ENCODE assay signal across 8 cellular contexts in genomic region chr9:35923927-35924763, GRCh38. TPM values are rescaled to one million over a fixed set of nuclear protein-coding genes. Genes with fewer than 3 reads are reported as not detected.
A peak's percentile ranks its signal among the peaks of the same experiment; 100 is the strongest.
DNase-seq lines count a peak whose midpoint lies in the region; ATAC-seq, FAIRE-seq and TF ChIP-seq lines count a peak whose summit lies in the region.

No MANE protein-coding gene starts in this region.

- no peak overlapping the region for H3K9ac ChIP-seq in H1 (replicated peaks in 1 of 4; ENCODE audit: extremely low read depth in 1 of 4, low read depth in 3 of 4, low read length in 3 of 4)

- no peak overlapping the region for H2BK5ac ChIP-seq in H1 (ENCODE audit: low read depth, low read length)

- no peaks in the 10 kb centered on the region for H3K36me3 ChIP-seq in H1 (ENCODE audit: control insufficient read depth in 2 of 4, insufficient read depth in 4 of 4, low read length in 3 of 4)

- no peak overlapping the region for H2BK15ac ChIP-seq in H1 (ENCODE audit: low read length)

- POLR2A ChIA-PET in H1 (lab: Charles Lee; ENCODE audit: partially characterized antibody): no interaction called here
- POLR2A ChIA-PET in T-cell (lab: Charles Lee): no interaction called here

- H3K9me3 Mint-ChIP-seq in nephron (no peaks in the 10 kb centered on the region), T-cell (no peaks in the 10 kb centered on the region)

- no peak for FAIRE-seq in H1 (lab: Jason Lieb, UNC)

- no peak overlapping the region for H3K4me3 ChIP-seq in H1 (ENCODE audit: extremely low read depth in 1 of 4, insufficient read depth in 2 of 4, low read depth in 3 of 4, low read length in 4 of 4)

- H3K56ac ChIP-seq in H1 (replicated peaks; ENCODE audit: insufficient read length, low read depth, low read length): no peak overlapping the region

- H3K23me2 ChIP-seq in H1 (ENCODE audit: low read depth, low read length): no peaks in the 10 kb centered on the region

- no peaks in the 10 kb centered on the region; a peak in 1 of 7 replicates for H3K4me1 ChIP-seq in H1 (replicated peaks in 1 of 4; ENCODE audit: control insufficient read depth in 3 of 4, insufficient read depth in 4 of 4, low read length in 3 of 4)

- H3K27ac Mint-ChIP-seq in nephron (peak overlapping the region; percentile 79 to 96 (median 95)), T-cell (no peak overlapping the region)

- no peak overlapping the region for H2BK20ac ChIP-seq in H1 (ENCODE audit: low read length)

- no peak overlapping the region for H4K8ac ChIP-seq in H1 (ENCODE audit: extremely low read depth, insufficient read depth, low read length)

- H3K79me2 ChIP-seq in H1 (ENCODE audit: control insufficient read depth in 1 of 2, insufficient read depth in 2 of 2, low read length in 2 of 2): no peaks in the 10 kb centered on the region

- CTCF ChIA-PET in H1 (lab: Charles Lee; ENCODE audit: partially characterized antibody): interaction anchor here (0.6 to 2.3 kb wide), 11 partner anchors 13 to 267 kb away, joined by 3 to 9 read pairs (median 3); partner anchors contain the start of gene HRCT1
- CTCF ChIA-PET in T-cell (lab: Charles Lee): no interaction called here

- no peak overlapping the region for H3K4me2 ChIP-seq in H1 (ENCODE audit: insufficient read depth in 1 of 2, low read depth in 2 of 2, low read length in 2 of 2)

- no peak overlapping the region for H3K4me3 Mint-ChIP-seq in nephron
- no peak overlapping the region for H3K4me3 Mint-ChIP-seq in T-cell

- WGBS in H1 (ENCODE audit: extremely low coverage in 1 of 2, insufficient coverage in 1 of 2, insufficient read length in 1 of 2, insufficient replicate concordance in 2 of 2, low coverage in 1 of 2, low lambda C conversion rate in 2 of 2, missing lambda C conversion rate in 1 of 2), 2 experiments: 84% methylated on average over 9 of the region's 9 CpGs; no CpG with 5 or more reads in 1 of the 2 experiments

- TF ChIP-seq CTCF in C4-2B (conservative IDR thresholded peaks at IDR 0.05) (no peak), H1 (IDR thresholded peaks at IDR 0.05; ENCODE audit: control extremely low read depth in 1 of 3, insufficient read depth in 1 of 3, low read depth in 1 of 3, low read length in 3 of 3) (no peak), nephron (IDR thresholded peaks at IDR 0.05; ENCODE audit: unreplicated experiment in 3 of 3) (no peak)

- H3K4me1 Mint-ChIP-seq in nephron (peaks cover 28% of the 10 kb centered on the region), T-cell (peaks cover 0 to 6% (median 4%) of the 10 kb centered on the region in 3 donors)

- no peak for TF ChIP-seq EP300 in H1 (IDR thresholded peaks at IDR 0.05; ENCODE audit: borderline replicate concordance in 1 of 2, low read depth in 2 of 2, low read length in 2 of 2)

- no peaks in the 10 kb centered on the region for H3K36me3 Mint-ChIP-seq in nephron (ENCODE audit: low read depth)
- H3K36me3 Mint-ChIP-seq in T-cell: no peaks in the 10 kb centered on the region

- H2BK12ac ChIP-seq in H1 (ENCODE audit: low read depth, low read length): no peak overlapping the region

- no peak for ATAC-seq in HG03439 (IDR thresholded peaks at IDR 0.05; ENCODE audit: unreplicated experiment)
- no peak for ATAC-seq in T-cell (replicated peaks in 1 of 4)

- H4K20me1 ChIP-seq in H1 (replicated peaks in 1 of 2; ENCODE audit: control insufficient read depth in 1 of 2, insufficient read depth in 2 of 2, low read length in 2 of 2): no peaks in the 10 kb centered on the region

- no peak overlapping the region for H2BK120ac ChIP-seq in H1 (replicated peaks; ENCODE audit: low read depth, low read length)

- H3K4ac ChIP-seq in H1 (replicated peaks; ENCODE audit: insufficient read length, low read depth, low read length): no peak overlapping the region

- H2AFZ ChIP-seq in H1 (ENCODE audit: low read length): no peak overlapping the region

- no peak overlapping the region for H2AK5ac ChIP-seq in H1 (ENCODE audit: low read depth, low read length)

- H3K27ac ChIP-seq in C4-2B: peak overlapping the region; percentile 52
- H3K27ac ChIP-seq in H1 (ENCODE audit: low read depth, low read length): no peak overlapping the region

- H3K14ac ChIP-seq in H1 (ENCODE audit: insufficient read length): no peak overlapping the region

- DNase-seq in NCI-H226: peak; percentile 80
- DNase-seq in H1 (ENCODE audit: low read depth in 1 of 2, low spot score in 2 of 2): no peak
- DNase-seq in cortex of kidney (lab: John Stamatoyannopoulos, UW): no peak
- DNase-seq in HuH-7 (ENCODE audit: low spot score): no peak
- no peak for DNase-seq in T-cell

- H3K79me1 ChIP-seq in H1 (ENCODE audit: low read depth, low read length): no peaks in the 10 kb centered on the region

- no peak overlapping the region for H4K91ac ChIP-seq in H1 (replicated peaks; ENCODE audit: insufficient read length, low read length)

- H3K23ac ChIP-seq in H1 (ENCODE audit: insufficient read length): no peak overlapping the region

- TF ChIP-seq POLR2A in H1 (IDR thresholded peaks at IDR 0.05; ENCODE audit: control extremely low read depth in 1 of 2, low read depth in 2 of 2, low read length in 2 of 2): no peak

- H3K9me3 ChIP-seq in H1 (ENCODE audit: insufficient read depth in 2 of 2, low read depth in 1 of 2, low read length in 1 of 2): no peaks in the 10 kb centered on the region

- H3K27me3 Mint-ChIP-seq in nephron (ENCODE audit: low read depth) (peaks cover 3% of the 10 kb centered on the region), T-cell (peaks cover 0 to 4% of the 10 kb centered on the region in 2 donors)

- H3K18ac ChIP-seq in H1 (ENCODE audit: extremely low read depth, low read length): no peak overlapping the region

- no peak for TF ChIP-seq RAD21 in H1 (IDR thresholded peaks at IDR 0.05 in 1 of 2, conservative IDR thresholded peaks at IDR 0.05 in 1 of 2; ENCODE audit: low read depth in 2 of 2, low read length in 2 of 2)

- H3K27me3 ChIP-seq in H1 (replicated peaks in 1 of 4; ENCODE audit: control insufficient read depth in 3 of 4, extremely low read depth in 1 of 4, insufficient read depth in 3 of 4, low read length in 3 of 4): no peaks in the 10 kb centered on the region

- no peak overlapping the region for H4K5ac ChIP-seq in H1 (ENCODE audit: insufficient read length, low read depth, low read length)

TF ChIP-seq in H1, 55 proteins besides CTCF, POLR2A, EP300 and RAD21:
- peak; percentile 56 for TF ChIP-seq BACH1 (IDR thresholded peaks at IDR 0.05; ENCODE audit: low read length)
- no peak for TF ChIP-seq EGR1 (IDR thresholded peaks at IDR 0.05; ENCODE audit: borderline replicate concordance, low read depth, low read length)

RNA-seq across cellular contexts. Expression of gene SPAAR, which starts 14.9 kb away (rescaled TPM):
- total RNA-seq in H1 (2021; fragmentation: NEBNext Ultra II Directional; extraction: Animal tissue kit (Norgen Biotek cat#: 25700)): not detected in 2 replicates
- 0.27 and 0.33 TPM in 2 replicates for polyA plus RNA-seq in H1 (2011; rRNA removed)
- polyA plus RNA-seq in H1 (2011; cell fraction: cytosol; rRNA removed): 0.18 TPM
- 0.74 TPM for polyA plus RNA-seq in H1 (2011; cell fraction: nucleus; rRNA removed)
- 0.15 to 0.34 TPM (median 0.29 TPM) in 3 of 4 replicates, not detected in the other for polyA plus RNA-seq in H1 (2012, experiment 1 of 2)
- not detected for polyA plus RNA-seq in H1 (2012, experiment 2 of 2)
- 0.30 TPM for polyA plus RNA-seq in H1 (2013, experiment 1 of 2)
- 0.17 TPM for polyA plus RNA-seq in H1 (2013, experiment 2 of 2)
- 0.34 and 0.66 TPM in 2 replicates for polyA minus RNA-seq in H1 (2011; rRNA and poly(A)+ RNA removed)
- polyA minus RNA-seq in H1 (2011; cell fraction: cytosol; rRNA and poly(A)+ RNA removed): not detected
- 0.50 TPM for polyA minus RNA-seq in H1 (2011; cell fraction: nucleus; rRNA and poly(A)+ RNA removed)
- not detected for total RNA-seq in T-cell

RNA-seq across cellular contexts. Expression of gene HRCT1, which starts 18.1 kb away (rescaled TPM):
- total RNA-seq in H1 (2021; fragmentation: NEBNext Ultra II Directional; extraction: Animal tissue kit (Norgen Biotek cat#: 25700)): not detected in 2 replicates
- not detected in 2 replicates for polyA plus RNA-seq in H1 (2011; rRNA removed)
- polyA plus RNA-seq in H1 (2011; cell fraction: cytosol; rRNA removed): not detected
- 0.50 TPM for polyA plus RNA-seq in H1 (2011; cell fraction: nucleus; rRNA removed)
- polyA plus RNA-seq in H1 (2012, experiment 1 of 2): 0.24 TPM in 1 of 4 replicates, not detected in the others
- polyA plus RNA-seq in H1 (2012, experiment 2 of 2): not detected
- polyA plus RNA-seq in H1 (2013, experiment 1 of 2): not detected
- polyA plus RNA-seq in H1 (2013, experiment 2 of 2): not detected
- polyA minus RNA-seq in H1 (2011; rRNA and poly(A)+ RNA removed): not detected in 2 replicates
- not detected for polyA minus RNA-seq in H1 (2011; cell fraction: cytosol; rRNA and poly(A)+ RNA removed)
- not detected for polyA minus RNA-seq in H1 (2011; cell fraction: nucleus; rRNA and poly(A)+ RNA removed)
- not detected for total RNA-seq in T-cell

RNA-seq across cellular contexts. Expression of gene OR2S2, which starts 33.8 kb away (rescaled TPM):
- not detected in 2 replicates for total RNA-seq in H1 (2021; fragmentation: NEBNext Ultra II Directional; extraction: Animal tissue kit (Norgen Biotek cat#: 25700))
- not detected in 2 replicates for polyA plus RNA-seq in H1 (2011; rRNA removed)
- not detected for polyA plus RNA-seq in H1 (2011; cell fraction: cytosol; rRNA removed)
- not detected for polyA plus RNA-seq in H1 (2011; cell fraction: nucleus; rRNA removed)
- not detected in 4 replicates for polyA plus RNA-seq in H1 (2012, experiment 1 of 2)
- polyA plus RNA-seq in H1 (2012, experiment 2 of 2): not detected
- polyA plus RNA-seq in H1 (2013, experiment 1 of 2): not detected
- polyA plus RNA-seq in H1 (2013, experiment 2 of 2): not detected
- polyA minus RNA-seq in H1 (2011; rRNA and poly(A)+ RNA removed): not detected in 2 replicates
- not detected for polyA minus RNA-seq in H1 (2011; cell fraction: cytosol; rRNA and poly(A)+ RNA removed)
- polyA minus RNA-seq in H1 (2011; cell fraction: nucleus; rRNA and poly(A)+ RNA removed): not detected
- not detected for total RNA-seq in T-cell

RNA-seq across cellular contexts. Expression of gene OR13J1, which starts 53.9 kb away (rescaled TPM):
- total RNA-seq in H1 (2021; fragmentation: NEBNext Ultra II Directional; extraction: Animal tissue kit (Norgen Biotek cat#: 25700)): not detected in 2 replicates
- polyA plus RNA-seq in H1 (2011; rRNA removed): not detected in 2 replicates
- polyA plus RNA-seq in H1 (2011; cell fraction: cytosol; rRNA removed): not detected
- not detected for polyA plus RNA-seq in H1 (2011; cell fraction: nucleus; rRNA removed)
- 0.13 to 0.40 TPM (median 0.23 TPM) in 3 of 4 replicates, not detected in the other for polyA plus RNA-seq in H1 (2012, experiment 1 of 2)
- not detected for polyA plus RNA-seq in H1 (2012, experiment 2 of 2)
- polyA plus RNA-seq in H1 (2013, experiment 1 of 2): not detected
- polyA plus RNA-seq in H1 (2013, experiment 2 of 2): not detected
- polyA minus RNA-seq in H1 (2011; rRNA and poly(A)+ RNA removed): not detected in 2 replicates
- polyA minus RNA-seq in H1 (2011; cell fraction: cytosol; rRNA and poly(A)+ RNA removed): not detected
- polyA minus RNA-seq in H1 (2011; cell fraction: nucleus; rRNA and poly(A)+ RNA removed): not detected
- total RNA-seq in T-cell: not detected

Comparison
In these comparisons a context has a peak if more than half of its experiments do, and no peak if none do; other contexts are left out.
1. H3K27ac Mint-ChIP-seq: peak in nephron (3 of 3); none in T-cell (0 of 2).